Comparison of ENCODE assay signal across 23 cellular contexts in genomic region chr2:17179145-17179808, GRCh38.
DNase-seq lines count a peak whose midpoint lies in the region; ATAC-seq, FAIRE-seq and TF ChIP-seq lines count a peak whose summit lies in the region.
"Had no signal": no experiment of that assay in that cellular context is flagged by ENCODE, and none has a peak within 500 bp of the region (broad histone marks: within the 10 kb centered on the region; RNA-seq: fewer than 3 reads in every experiment).

No MANE protein-coding gene starts in this region.

- no peak overlapping the region for H3K4ac ChIP-seq in trophoblast cell (ENCODE audit: low read depth, low read length)

- H3K4me1 ChIP-seq in HepG2 (ENCODE audit: insufficient read depth, low read length) (no peaks in the 10 kb centered on the region), right lobe of liver (no peaks in the 10 kb centered on the region), K562 (replicated peaks in 1 of 2; ENCODE audit: control insufficient read depth in 2 of 2, insufficient read depth in 2 of 2, low read length in 2 of 2) (no peaks in the 10 kb centered on the region), trophoblast cell (ENCODE audit: control insufficient read depth in 1 of 2, insufficient read depth in 2 of 2, low read length in 2 of 2) (no peaks in the 10 kb centered on the region)
- H3K4me1 ChIP-seq: Caco-2 had no signal

- no peaks in the 10 kb centered on the region for H4K20me1 ChIP-seq in HepG2 (ENCODE audit: insufficient read depth, low read length)
- H4K20me1 ChIP-seq in K562 (replicated peaks; ENCODE audit: control insufficient read depth, insufficient read depth, low read length) = no peaks in the 10 kb centered on the region
- H4K20me1 ChIP-seq: BLaER1 treated with 17β-estradiol and CSF1 and Interleukin-3, amounts not matched to agents 10 nM and 100 nM had no signal

- H3K9me3 ChIP-seq in HepG2 (ENCODE audit: low read length) (no peaks in the 10 kb centered on the region), right lobe of liver (no peaks in the 10 kb centered on the region), K562 (replicated peaks; ENCODE audit: control insufficient read depth, insufficient read depth, low read depth, low read length) (no peaks in the 10 kb centered on the region), trophoblast cell (ENCODE audit: insufficient read depth, low read depth, low read length) (no peaks in the 10 kb centered on the region)
- H3K9me3 ChIP-seq: BLaER1 treated with 17β-estradiol and CSF1 and Interleukin-3, amounts not matched to agents 10 nM and 100 nM; Caco-2 had no signal

- POLR2A ChIA-PET in HepG2 (lab: Yijun Ruan, JAX) = no interaction called here
- POLR2A ChIA-PET in K562 (lab: Yijun Ruan, JAX) = interaction anchor here (0.5 kb wide), 1 partner anchor 10 kb away, joined by 3 read pairs; no protein-coding TSS in a partner anchor

- H4K12ac ChIP-seq in trophoblast cell (ENCODE audit: low read depth, low read length) = no peak overlapping the region

- no peak overlapping the region for H2BK120ac ChIP-seq in trophoblast cell (ENCODE audit: insufficient read depth, low read length, poor library complexity)

- TF ChIP-seq RAD21 in HepG2 (CRISPR knock-in tag; IDR thresholded peaks at IDR 0.05) (no peak), K562 (CRISPR knock-in tag; conservative IDR thresholded peaks at IDR 0.05 in 1 of 2, IDR thresholded peaks at IDR 0.05 in 1 of 2) (no peak)

- TF ChIP-seq CTCF in HepG2 (CRISPR knock-in tag; IDR thresholded peaks at IDR 0.05) (no peak), right lobe of liver (IDR thresholded peaks at IDR 0.05) (no peak), K562 (IDR thresholded peaks at IDR 0.05 in 2 of 3, conservative IDR thresholded peaks at IDR 0.05 in 1 of 3; ENCODE audit: insufficient read depth in 2 of 3, low read depth in 1 of 3, low read length in 3 of 3) (no peak), epithelial cell of esophagus (IDR thresholded peaks at IDR 0.05; ENCODE audit: insufficient read depth, low read depth, low read length, missing control alignments) (no peak)

- whole genome bisulfite sequencing in HepG2 (ENCODE audit: low lambda C conversion rate) = 0% methylated on average over 1 of the region's 1 CpG
- 70% methylated on average over 1 of the region's 1 CpG for WGBS in right lobe of liver (ENCODE audit: insufficient coverage, low coverage, low lambda C conversion rate, missing lambda C conversion rate)
- 0% methylated on average over 1 of the region's 1 CpG for WGBS in K562 (ENCODE audit: insufficient coverage, low coverage, missing lambda C conversion rate)
- no CpG with 5 or more reads among the region's 1 CpG for WGBS in trophoblast cell (ENCODE audit: extremely low coverage, insufficient coverage, insufficient read length)

- CTCF ChIA-PET in HepG2 (lab: Yijun Ruan, JAX; ENCODE audit: low intra/inter-chr PET ratio, low total read pairs) (no interaction called here), K562 (lab: Yijun Ruan, JAX; ENCODE audit: low intra/inter-chr PET ratio) (no interaction called here)

- H3K79me2 ChIP-seq in HepG2 (ENCODE audit: insufficient read depth, low read length) (no peaks in the 10 kb centered on the region), K562 (ENCODE audit: control insufficient read depth, insufficient read depth, low read length) (no peaks in the 10 kb centered on the region), trophoblast cell (ENCODE audit: control insufficient read depth, insufficient read depth, low read length, poor library complexity) (no peaks in the 10 kb centered on the region)

- no peak for ATAC-seq in HepG2
- no peak for ATAC-seq in right lobe of liver
- no peak for ATAC-seq in K562
- ATAC-seq: CD8-positive, alpha-beta T cell had no signal

- DNase-seq in HepG2 (ENCODE audit: low spot score) (no peak), right lobe of liver (no peak), K562 (ENCODE audit: extremely low read depth in 1 of 4, low spot score in 3 of 4) (no peak), epithelial cell of esophagus (ENCODE audit: low read depth) (peak; percentile 61), trophoblast cell (no peak), AG20443 (ENCODE audit: low spot score) (no peak), dedifferentiated amniotic fluid mesenchymal stem cell (ENCODE audit: extremely low spot score) (no peak)
- DNase-seq: 8988T; ACHN; AML-193; Caco-2; Calu3; CD4-positive, alpha-beta T cell; CD8-positive, alpha-beta T cell; DMS79 treated with DMSO at 0.1 percent for 48 hours; GF-D8 had no signal

- TF ChIP-seq POLR2A in HepG2 (IDR thresholded peaks at IDR 0.05; ENCODE audit: insufficient read depth in 1 of 2, low read depth in 2 of 2, low read length in 2 of 2) = no peak
- TF ChIP-seq POLR2A in right lobe of liver (IDR thresholded peaks at IDR 0.05) = no peak
- no peak for TF ChIP-seq POLR2A in K562 (conservative IDR thresholded peaks at IDR 0.05)

- H2BK5ac ChIP-seq in trophoblast cell (ENCODE audit: low read depth, low read length, poor library complexity) = no peak overlapping the region

- H3K14ac ChIP-seq in trophoblast cell (ENCODE audit: low read length) = no peak overlapping the region

- H3K79me1 ChIP-seq in trophoblast cell (ENCODE audit: low read length) = no peaks in the 10 kb centered on the region

- H2BK12ac ChIP-seq in trophoblast cell (ENCODE audit: low read length) = no peak overlapping the region

- H2AFZ ChIP-seq in HepG2 (ENCODE audit: low read length) (no peak overlapping the region), K562 (ENCODE audit: low read depth, low read length) (no peak overlapping the region), trophoblast cell (ENCODE audit: insufficient read depth, low read length, poor library complexity) (no peak overlapping the region)

- BruUV-seq in HepG2 (replicated peaks; lab: Mats Ljungman, UMichigan) = no TSS peak
- BruUV-seq in K562 (replicated peaks; lab: Mats Ljungman, UMichigan) = no TSS peak

- no peaks in the 10 kb centered on the region for H3K9me1 ChIP-seq in K562 (ENCODE audit: control insufficient read depth, insufficient read depth, low read length)

- H3K36me3 ChIP-seq in HepG2 (replicated peaks in 1 of 2; ENCODE audit: control insufficient read depth in 1 of 2, insufficient read depth in 2 of 2, low read length in 2 of 2) (no peaks in the 10 kb centered on the region), right lobe of liver (no peaks in the 10 kb centered on the region), K562 (ENCODE audit: control insufficient read depth, insufficient read depth, low read length) (no peaks in the 10 kb centered on the region), trophoblast cell (ENCODE audit: control insufficient read depth in 1 of 2, insufficient read depth in 2 of 2, low read length in 2 of 2) (no peaks in the 10 kb centered on the region)
- H3K36me3 ChIP-seq: BLaER1 treated with 17β-estradiol and CSF1 and Interleukin-3, amounts not matched to agents 10 nM and 100 nM had no signal

- no peak overlapping the region for H3K18ac ChIP-seq in trophoblast cell (ENCODE audit: low read length)

- no peak overlapping the region for H4K91ac ChIP-seq in trophoblast cell (ENCODE audit: low read depth, low read length)

- H3K4me2 ChIP-seq in HepG2 (ENCODE audit: low read depth, low read length) (no peak overlapping the region), K562 (ENCODE audit: insufficient read depth, low read length) (no peak overlapping the region), trophoblast cell (ENCODE audit: low read length) (no peak overlapping the region)

- H3K9ac ChIP-seq in HepG2 (ENCODE audit: insufficient read depth, low read depth, low read length) (no peak overlapping the region), K562 (ENCODE audit: insufficient read depth in 1 of 2, low read depth in 2 of 2, low read length in 2 of 2) (no peak overlapping the region), trophoblast cell (ENCODE audit: low read length) (no peak overlapping the region)
- H3K9ac ChIP-seq: BLaER1 treated with 17β-estradiol and CSF1 and Interleukin-3, amounts not matched to agents 10 nM and 100 nM had no signal

- TF ChIP-seq EP300 in HepG2 (IDR thresholded peaks at IDR 0.05; ENCODE audit: low read depth in 2 of 2, low read length in 2 of 2) (no peak), HepG2 (CRISPR knock-in tag; IDR thresholded peaks at IDR 0.05; ENCODE audit: borderline replicate concordance) (no peak), K562 (IDR thresholded peaks at IDR 0.05; ENCODE audit: low read length) (no peak)

- H2AK5ac ChIP-seq in trophoblast cell (ENCODE audit: low read length) = no peak overlapping the region

- FAIRE-seq in HepG2 (lab: Jason Lieb, UNC) = no peak
- FAIRE-seq in K562 (lab: Jason Lieb, UNC) = no peak
- FAIRE-seq: A204.1, D721Med, G401.6, GM12891, GM19239 had no signal

- H4K8ac ChIP-seq in trophoblast cell (ENCODE audit: low read depth, low read length) = no peak overlapping the region

- H3K27me3 ChIP-seq in HepG2 (ENCODE audit: control insufficient read depth in 1 of 2, insufficient read depth in 2 of 2, low read length in 2 of 2) (no peaks in the 10 kb centered on the region), right lobe of liver (no peaks in the 10 kb centered on the region), K562 (ENCODE audit: control insufficient read depth in 2 of 2, insufficient read depth in 2 of 2, low read length in 2 of 2) (no peaks in the 10 kb centered on the region), trophoblast cell (ENCODE audit: insufficient read depth, low read length) (no peaks in the 10 kb centered on the region)
- H3K27me3 ChIP-seq: BLaER1 treated with 17β-estradiol and CSF1 and Interleukin-3, amounts not matched to agents 10 nM and 100 nM had no signal

- no peak overlapping the region for H3K23ac ChIP-seq in trophoblast cell (ENCODE audit: low read length)

- intact Hi-C loops in HepG2 (cut with micrococcal nuclease; ENCODE audit: unreplicated experiment) (no loop called here), right lobe of liver (cut with DNase I) (no loop called here), K562 (cut with micrococcal nuclease) (loop anchor here (10.0 kb wide), 1 partner anchor 126 kb away; no protein-coding TSS in a partner anchor)

- H3K27ac ChIP-seq in HepG2 (ENCODE audit: extremely low read length, insufficient read depth, low read length) (no peak overlapping the region), right lobe of liver (no peak overlapping the region), K562 (ENCODE audit: extremely low read depth, low read depth, low read length) (no peak overlapping the region), trophoblast cell (ENCODE audit: low read depth, low read length) (no peak overlapping the region)
- H3K27ac ChIP-seq: BLaER1 treated with 17β-estradiol and CSF1 and Interleukin-3, amounts not matched to agents 10 nM and 100 nM; C4-2B had no signal

- in situ Hi-C loops in HepG2 (cut with HindIII; ENCODE audit: extremely low pct_ligation_motif_present, low pct_unique_long_range_greater_than_20kb) (no loop called here), K562 (cut with MboI) (no loop called here)

- H3K4me3 ChIP-seq in HepG2 (replicated peaks in 1 of 3; ENCODE audit: insufficient read depth in 1 of 3, low read depth in 2 of 3, low read length in 3 of 3) = no peak overlapping the region
- no peak overlapping the region for H3K4me3 ChIP-seq in right lobe of liver
- no peak overlapping the region for H3K4me3 ChIP-seq in K562
- H3K4me3 ChIP-seq in epithelial cell of esophagus (ENCODE audit: low read length) = no peak overlapping the region
- H3K4me3 ChIP-seq in trophoblast cell (ENCODE audit: low read depth, low read length) = no peak overlapping the region
- H3K4me3 ChIP-seq: BLaER1 treated with 17β-estradiol and CSF1 and Interleukin-3, amounts not matched to agents 10 nM and 100 nM had no signal

TF ChIP-seq in K562, 482 proteins besides CTCF, POLR2A, EP300 and RAD21 (continues in another document):
- no peak for TF ChIP-seq MCM7 (IDR thresholded peaks at IDR 0.05)

Comparison
In these comparisons a context has a peak if more than half of its experiments do, and no peak if none do; other contexts are left out.
1. Of the 241 proteins assayed by ChIP-seq in both HepG2 and K562: peak only in HepG2: none; only in K562: CEBPG; in both: CEBPB; in neither: 238; mixed calls (peak in some experiments, not most) for 1.